26 cellular contexts compared by ENCODE assay signal in the genomic region with DNA sequence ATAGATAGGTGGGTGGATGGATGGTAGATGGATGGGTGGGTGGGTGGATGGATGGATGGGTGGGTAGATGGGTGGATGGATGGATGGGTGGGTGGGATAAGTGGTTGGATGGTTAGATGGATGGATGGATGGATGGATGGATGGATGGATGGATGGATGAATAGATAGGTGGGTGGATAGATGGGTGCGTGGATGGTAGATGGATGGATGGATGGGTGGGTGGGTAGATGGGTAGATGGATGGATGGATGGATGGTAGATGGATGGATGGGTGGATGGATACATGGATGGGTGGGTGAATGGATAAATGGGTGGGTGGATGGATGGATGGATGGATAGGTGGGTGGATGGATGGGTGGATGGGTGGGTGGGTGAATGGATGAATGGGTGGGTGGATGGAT. TPM values are rescaled to one million over a fixed set of nuclear protein-coding genes. Genes with fewer than 3 reads are reported as not detected.
DNase-seq lines count a peak whose midpoint lies in the region; ATAC-seq, FAIRE-seq and TF ChIP-seq lines count a peak whose summit lies in the region.
"Had no signal": no experiment of that assay in that cellular context is flagged by ENCODE, and none has a peak within 500 bp of the region (broad histone marks: within the 10 kb centered on the region; RNA-seq: fewer than 3 reads in every experiment).

No MANE protein-coding gene starts in this region.

- FAIRE-seq in HTR-8/SVneo (lab: Jason Lieb, UNC) (peak; percentile 76), H1 (lab: Jason Lieb, UNC) (no peak)
- FAIRE-seq: A204.1, GM12892, GM18507 had no signal

- WGBS in H1 (ENCODE audit: extremely low coverage in 1 of 2, insufficient coverage in 1 of 2, insufficient read length in 1 of 2, insufficient replicate concordance in 2 of 2, low coverage in 1 of 2, low lambda C conversion rate in 2 of 2, missing lambda C conversion rate in 1 of 2), 2 experiments: 89% methylated on average over 1 of the region's 1 CpG; no CpG with 5 or more reads in 1 of the 2 experiments

- H3K27me3 ChIP-seq in H1 (replicated peaks in 1 of 4; ENCODE audit: control insufficient read depth in 3 of 4, extremely low read depth in 1 of 4, insufficient read depth in 3 of 4, low read length in 3 of 4) (no peaks in the 10 kb centered on the region; a peak in 1 of 7 replicates), SJCRH30 (no peaks in the 10 kb centered on the region)
- H3K27me3 ChIP-seq: BE2C, BLaER1 had no signal

- H3K4ac ChIP-seq in H1 (replicated peaks; ENCODE audit: insufficient read length, low read depth, low read length): no peak overlapping the region

- H3K14ac ChIP-seq in H1 (ENCODE audit: insufficient read length): no peak overlapping the region

- peaks cover 21% of the 10 kb centered on the region; the same call in 1 of the 2 replicates for H3K23me2 ChIP-seq in H1 (ENCODE audit: low read depth, low read length)

- no peak overlapping the region for H2AFZ ChIP-seq in H1 (ENCODE audit: low read length)

- no peak for TF ChIP-seq RAD21 in H1 (IDR thresholded peaks at IDR 0.05 in 1 of 2, conservative IDR thresholded peaks at IDR 0.05 in 1 of 2; ENCODE audit: low read depth in 2 of 2, low read length in 2 of 2)

- no peak overlapping the region for H3K27ac Mint-ChIP-seq in activated naive CD4-positive, alpha-beta T cell treated with anti-CD3 and anti-CD28 coated beads, Interleukin-2, amount 50 U/mL, for 72 hours
- H3K27ac Mint-ChIP-seq: CD14-positive monocyte; CD4-positive, alpha-beta memory T cell; CD4-positive, CD25-positive, alpha-beta regulatory T cell; CD8-positive, alpha-beta memory T cell had no signal

- H3K4me2 ChIP-seq in H1 (ENCODE audit: insufficient read depth in 1 of 2, low read depth in 2 of 2, low read length in 2 of 2): no peak overlapping the region
- H3K4me2 ChIP-seq: BLaER1 had no signal

- H3K36me3 ChIP-seq in H1 (ENCODE audit: control insufficient read depth in 2 of 4, insufficient read depth in 4 of 4, low read length in 3 of 4) (no peaks in the 10 kb centered on the region), SJCRH30 (no peaks in the 10 kb centered on the region)
- H3K36me3 ChIP-seq: BE2C, BLaER1 had no signal

- H4K5ac ChIP-seq in H1 (ENCODE audit: insufficient read length, low read depth, low read length): no peak overlapping the region

- TF ChIP-seq POLR2A in H1 (IDR thresholded peaks at IDR 0.05; ENCODE audit: control extremely low read depth in 1 of 2, low read depth in 2 of 2, low read length in 2 of 2): no peak

- no peak for TF ChIP-seq EP300 in H1 (IDR thresholded peaks at IDR 0.05; ENCODE audit: borderline replicate concordance in 1 of 2, low read depth in 2 of 2, low read length in 2 of 2)

- H3K23ac ChIP-seq in H1 (ENCODE audit: insufficient read length): no peak overlapping the region

- H3K9me3 ChIP-seq in H1 (ENCODE audit: insufficient read depth in 2 of 2, low read depth in 1 of 2, low read length in 1 of 2) (peaks cover 0 to 26% of the 10 kb centered on the region in 2 experiments; a peak in 2 of 4 replicates), SJCRH30 (replicated peaks) (no peaks in the 10 kb centered on the region)
- H3K9me3 ChIP-seq: BE2C, BLaER1 had no signal

- H2BK20ac ChIP-seq in H1 (ENCODE audit: low read length): no peak overlapping the region

- H2BK15ac ChIP-seq in H1 (ENCODE audit: low read length): no peak overlapping the region

- H4K8ac ChIP-seq in H1 (ENCODE audit: extremely low read depth, insufficient read depth, low read length): no peak overlapping the region

- H3K79me1 ChIP-seq in H1 (ENCODE audit: low read depth, low read length): no peaks in the 10 kb centered on the region

- no peak overlapping the region for H2BK5ac ChIP-seq in H1 (ENCODE audit: low read depth, low read length)

- H2BK120ac ChIP-seq in H1 (replicated peaks; ENCODE audit: low read depth, low read length): no peak overlapping the region

- H3K9ac ChIP-seq in H1 (replicated peaks in 1 of 4; ENCODE audit: extremely low read depth in 1 of 4, low read depth in 3 of 4, low read length in 3 of 4): no peak overlapping the region
- H3K9ac ChIP-seq: BLaER1 had no signal

- ATAC-seq in activated naive CD4-positive, alpha-beta T cell treated with anti-CD3 and anti-CD28 coated beads, Interleukin-2, amount 50 U/mL, for 72 hours: no peak
- ATAC-seq: GM12878 had no signal

- H3K4me1 ChIP-seq in H1 (replicated peaks in 1 of 4; ENCODE audit: control insufficient read depth in 3 of 4, insufficient read depth in 4 of 4, low read length in 3 of 4): no peaks in the 10 kb centered on the region
- no peaks in the 10 kb centered on the region for H3K4me1 ChIP-seq in SJCRH30
- H3K4me1 ChIP-seq: BE2C, BLaER1 had no signal

- peaks cover 0 to 10% of the 10 kb centered on the region in 2 experiments for H4K20me1 ChIP-seq in H1 (replicated peaks in 1 of 2; ENCODE audit: control insufficient read depth in 1 of 2, insufficient read depth in 2 of 2, low read length in 2 of 2)
- H4K20me1 ChIP-seq: BLaER1 had no signal

- peaks cover 0 to 4% of the 10 kb centered on the region in 2 donors for H3K9me3 Mint-ChIP-seq in activated naive CD4-positive, alpha-beta T cell treated with anti-CD3 and anti-CD28 coated beads, Interleukin-2, amount 50 U/mL, for 72 hours
- H3K9me3 Mint-ChIP-seq: CD4-positive, alpha-beta memory T cell; CD8-positive, alpha-beta memory T cell had no signal

- H3K79me2 ChIP-seq in H1 (ENCODE audit: control insufficient read depth in 1 of 2, insufficient read depth in 2 of 2, low read length in 2 of 2): no peaks in the 10 kb centered on the region

- H2AK5ac ChIP-seq in H1 (ENCODE audit: low read depth, low read length): no peak overlapping the region

- H3K56ac ChIP-seq in H1 (replicated peaks; ENCODE audit: insufficient read length, low read depth, low read length): peak overlapping the region; percentile 30

- no peak overlapping the region for H3K18ac ChIP-seq in H1 (ENCODE audit: extremely low read depth, low read length)

- POLR2A ChIA-PET in H1 (lab: Charles Lee; ENCODE audit: partially characterized antibody): no interaction called here

- no peak overlapping the region for H4K91ac ChIP-seq in H1 (replicated peaks; ENCODE audit: insufficient read length, low read length)

- no peak for DNase-seq in HTR-8/SVneo (ENCODE audit: insufficient read length, low spot score)
- DNase-seq in H1 (ENCODE audit: low read depth in 1 of 2, low spot score in 2 of 2): no peak
- no peak for DNase-seq in NCI-H345 (lab: John Stamatoyannopoulos, UW)
- DNase-seq in SJCRH30: no peak
- no peak for DNase-seq in activated naive CD4-positive, alpha-beta T cell treated with anti-CD3 and anti-CD28 coated beads, Interleukin-2, amount 50 U/mL, for 72 hours (ENCODE audit: low spot score in 2 of 2)
- DNase-seq: 8988T; ACHN; BE2C; C1 segment of cervical spinal cord; CD4-positive, alpha-beta memory T cell; CD4-positive, CD25-positive, alpha-beta regulatory T cell; CD8-positive, alpha-beta memory T cell; COR-L47; DMS 273 treated with DMSO at 0.1 percent for 48 hours; DMS153; DMS53; DMS79; DND-41; EL; GDM1 had no signal

- CTCF ChIA-PET in H1 (lab: Charles Lee; ENCODE audit: partially characterized antibody): no interaction called here

- no peak for TF ChIP-seq CTCF in H1 (IDR thresholded peaks at IDR 0.05; ENCODE audit: control extremely low read depth in 1 of 3, insufficient read depth in 1 of 3, low read depth in 1 of 3, low read length in 3 of 3)

- H3K36me3 Mint-ChIP-seq in activated naive CD4-positive, alpha-beta T cell treated with anti-CD3 and anti-CD28 coated beads, Interleukin-2, amount 50 U/mL, for 72 hours: no peaks in the 10 kb centered on the region

- no peak overlapping the region for H2BK12ac ChIP-seq in H1 (ENCODE audit: low read depth, low read length)

- H3K27ac ChIP-seq in H1 (ENCODE audit: low read depth, low read length) (no peak overlapping the region), SJCRH30 (no peak overlapping the region)
- H3K27ac ChIP-seq: BLaER1 had no signal

- H3K4me3 ChIP-seq in H1 (ENCODE audit: extremely low read depth in 1 of 4, insufficient read depth in 2 of 4, low read depth in 3 of 4, low read length in 4 of 4) (no peak overlapping the region), SJCRH30 (no peak overlapping the region)
- H3K4me3 ChIP-seq: BLaER1, GM12878 had no signal

TF ChIP-seq in H1, 55 proteins besides CTCF, POLR2A, EP300 and RAD21:
- TF ChIP-seq TAF1 (IDR thresholded peaks at IDR 0.05; ENCODE audit: low read depth, low read length) (no peak), SIN3A (conservative IDR thresholded peaks at IDR 0.05 in 1 of 2, IDR thresholded peaks at IDR 0.05 in 1 of 2; ENCODE audit: low read depth in 1 of 2, low read length in 2 of 2) (no peak), SRF (IDR thresholded peaks at IDR 0.05; ENCODE audit: low read depth, low read length) (no peak), FOSL1 (IDR thresholded peaks at IDR 0.05; ENCODE audit: insufficient read depth, low read depth, low read length) (no peak), CBX5 (IDR thresholded peaks at IDR 0.05; ENCODE audit: low read depth, low read length) (no peak), GTF2F1 (IDR thresholded peaks at IDR 0.05; ENCODE audit: borderline replicate concordance, low read depth, low read length) (no peak), GABPA (IDR thresholded peaks at IDR 0.05; ENCODE audit: borderline replicate concordance, insufficient read depth, low read length) (no peak)

RNA-seq across cellular contexts. Expression of gene FASN, which starts 50.0 kb away (rescaled TPM):
- 559 and 561 TPM in 2 replicates for total RNA-seq in H1 (2021; fragmentation: NEBNext Ultra II Directional; extraction: Animal tissue kit (Norgen Biotek cat#: 25700))
- 143 and 206 TPM in 2 replicates for polyA plus RNA-seq in H1 (2011; rRNA removed)
- 95.7 TPM for polyA plus RNA-seq in H1 (2011; cell fraction: cytosol; rRNA removed)
- polyA plus RNA-seq in H1 (2011; cell fraction: nucleus; rRNA removed): 314 TPM
- 203 to 428 TPM (median 382 TPM) in 4 replicates for polyA plus RNA-seq in H1 (2012, experiment 1 of 2)
- polyA plus RNA-seq in H1 (2012, experiment 2 of 2): 299 TPM
- 202 TPM for polyA plus RNA-seq in H1 (2013, experiment 1 of 2)
- polyA plus RNA-seq in H1 (2013, experiment 2 of 2): 154 TPM
- polyA minus RNA-seq in H1 (2011; rRNA and poly(A)+ RNA removed): 112 and 123 TPM in 2 replicates
- 386 TPM for polyA minus RNA-seq in H1 (2011; cell fraction: cytosol; rRNA and poly(A)+ RNA removed)
- 183 TPM for polyA minus RNA-seq in H1 (2011; cell fraction: nucleus; rRNA and poly(A)+ RNA removed)
- total RNA-seq in SJCRH30 (2014; rRNA removed; shearing (Covaris generic)): 141 and 151 TPM in 2 replicates
- 100 to 1,000 TPM in 1 of 2 donors, 10 to 100 TPM in 1; 82.6 to 171 TPM for total RNA-seq in activated naive CD4-positive, alpha-beta T cell treated with anti-CD3 and anti-CD28 coated beads, Interleukin-2, amount 50 U/mL, for 72 hours
